ENCODE assay signal across 1 cellular context in genomic region chr2:187548658-187549057, GRCh38.
TF ChIP-seq lines count a peak whose summit lies in the region.

No MANE protein-coding gene starts in this region.

TF ChIP-seq in endothelial cell of umbilical vein, 7 proteins besides CTCF, POLR2A, EP300 and RAD21:
- TF ChIP-seq JUN (IDR thresholded peaks at IDR 0.05; ENCODE audit: borderline replicate concordance, insufficient read depth, insufficient read length, low read depth) (no peak), EZH2 (IDR thresholded peaks at IDR 0.05; ENCODE audit: borderline replicate concordance, low read depth, low read length, severe bottlenecking) (no peak), MYC (IDR thresholded peaks at IDR 0.05; ENCODE audit: low read depth, low read length) (no peak), POLR2AphosphoS5 (IDR thresholded peaks at IDR 0.05; ENCODE audit: insufficient read depth, low read depth, low read length) (no peak), GATA2 (IDR thresholded peaks at IDR 0.05; ENCODE audit: insufficient read depth, insufficient read length, low read depth, low read length) (no peak), FOS (IDR thresholded peaks at IDR 0.05; ENCODE audit: borderline replicate concordance, insufficient read depth, low read length) (no peak)
- TF ChIP-seq, protein P1, sequence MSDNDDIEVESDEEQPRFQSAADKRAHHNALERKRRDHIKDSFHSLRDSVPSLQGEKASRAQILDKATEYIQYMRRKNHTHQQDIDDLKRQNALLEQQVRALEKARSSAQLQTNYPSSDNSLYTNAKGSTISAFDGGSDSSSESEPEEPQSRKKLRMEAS (IDR thresholded peaks at IDR 0.05; ENCODE audit: insufficient read depth, insufficient read length): no peak
